ENCODE assay signal across 8 cellular contexts in genomic region chr18:55778731-55779460, GRCh38.
DNase-seq lines count a peak whose midpoint lies in the region; ATAC-seq and TF ChIP-seq lines count a peak whose summit lies in the region.

No MANE protein-coding gene starts in this region.

- H3K9me3 ChIP-seq in BE2C (no peaks in the 10 kb centered on the region), ovary (no peaks in the 10 kb centered on the region)

- TF ChIP-seq POLR2A in ovary (IDR thresholded peaks at IDR 0.05) = no peak

- H3K36me3 ChIP-seq in BE2C (no peaks in the 10 kb centered on the region), ovary (no peaks in the 10 kb centered on the region)

- intact Hi-C loops in ovary (cut with DNase I) = no loop called here

- H3K27me3 ChIP-seq in BE2C (no peaks in the 10 kb centered on the region), ovary (no peaks in the 10 kb centered on the region)

- TF ChIP-seq EP300 in ovary (IDR thresholded peaks at IDR 0.05) = no peak

- DNase-seq in BE2C = no peak
- peak; percentile 38 for DNase-seq in fibroblast of pulmonary artery (ENCODE audit: low read depth)
- no peak for DNase-seq in ovary
- DNase-seq in D341Med (ENCODE audit: low spot score) = no peak
- DNase-seq in NCI-H1694 (lab: John Stamatoyannopoulos, UW) = no peak
- DNase-seq in DMS53 (lab: John Stamatoyannopoulos, UW) = no peak

- TF ChIP-seq CTCF in BE2C (IDR thresholded peaks at IDR 0.05; ENCODE audit: low read depth, low read length) (no peak), fibroblast of pulmonary artery (IDR thresholded peaks at IDR 0.05; ENCODE audit: low read length, missing control alignments) (no peak), ovary (IDR thresholded peaks at IDR 0.05) (no peak)

- H3K4me1 ChIP-seq in BE2C (peaks cover 11% of the 10 kb centered on the region), ovary (ENCODE audit: insufficient read depth) (no peaks in the 10 kb centered on the region)

- H3K4me3 ChIP-seq in BE2C (ENCODE audit: low read depth, low read length) = peak overlapping the region; percentile 70
- H3K4me3 ChIP-seq in fibroblast of pulmonary artery (replicated peaks; ENCODE audit: low read depth, low read length) = peak overlapping the region; percentile 63
- H3K4me3 ChIP-seq in ovary = peak overlapping the region; percentile 48

- 81 to 89% (median 82%) methylated on average over 10 of the region's 10 CpGs for WGBS in ovary, 3 donors

- ATAC-seq in HG02759 (IDR thresholded peaks at IDR 0.05; ENCODE audit: unreplicated experiment) (peak; percentile 40), SK-N-SH treated with all-trans-retinoic acid at 6 μM for 48 hours (peak; percentile 26)

- H3K27ac ChIP-seq in ovary = no peak overlapping the region

TF ChIP-seq in SK-N-SH treated with all-trans-retinoic acid at 6 μM for 48 hours, 23 proteins besides CTCF, POLR2A, EP300 and RAD21:
- no peak for TF ChIP-seq ZNF8 (CRISPR knock-in tag; IDR thresholded peaks at IDR 0.05)
- TF ChIP-seq ARNTL (CRISPR knock-in tag; IDR thresholded peaks at IDR 0.05; ENCODE audit: borderline replicate concordance, low read depth) = no peak
- TF ChIP-seq SNAI2 (CRISPR knock-in tag; IDR thresholded peaks at IDR 0.05) = no peak
- no peak for TF ChIP-seq ZFP30 (CRISPR knock-in tag; IDR thresholded peaks at IDR 0.05)
TF ChIP-seq in SK-N-SH treated with all-trans-retinoic acid at 6 μM for 48 hours: peak in this region for 0.
